In the genomic region with DNA sequence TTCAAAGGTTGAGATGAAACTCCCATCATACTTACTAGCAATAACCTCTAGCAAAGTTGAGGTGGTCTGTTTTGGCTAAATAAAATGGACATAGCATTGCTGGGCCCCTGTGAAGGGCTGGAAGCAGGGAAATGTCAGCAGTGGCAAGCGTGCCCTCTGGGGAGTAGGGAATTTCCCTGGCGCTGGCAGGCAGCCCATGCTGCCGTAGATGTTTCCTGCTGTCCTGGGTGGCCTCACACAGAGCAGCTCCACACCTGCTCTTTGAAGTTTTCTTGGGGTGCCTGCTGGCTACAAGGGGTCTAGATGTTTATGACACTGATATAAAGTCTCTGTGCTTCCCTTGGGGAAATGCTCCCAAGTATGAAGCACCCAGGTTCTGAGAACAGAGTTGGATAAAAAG, we compare ENCODE assay signal across 11 cellular contexts. TPM values are rescaled to one million over a fixed set of nuclear protein-coding genes. Genes with fewer than 3 reads are reported as not detected.
A peak's percentile ranks its signal among the peaks of the same experiment; 100 is the strongest.
DNase-seq lines count a peak whose midpoint lies in the region; ATAC-seq, FAIRE-seq and TF ChIP-seq lines count a peak whose summit lies in the region.
"Had no signal": no experiment of that assay in that cellular context is flagged by ENCODE, and none has a peak within 500 bp of the region (broad histone marks: within the 10 kb centered on the region; RNA-seq: fewer than 3 reads in every experiment).

No MANE protein-coding gene starts in this region.

- POLR2A ChIA-PET in activated CD4-positive, alpha-beta T cell treated with anti-CD3 and anti-CD28 coated beads for 36 hours (lab: Charles Lee) = no interaction called here
- POLR2A ChIA-PET in activated CD4-positive, alpha-beta T cell treated with anti-CD3 and anti-CD28 coated beads, Interleukin-2, amount 10 ng/mL, durations not matched to agents 7 days and 5 days (lab: Charles Lee) = no interaction called here
- POLR2A ChIA-PET in OCI-LY7 (lab: Charles Lee) = interaction anchor here (1.0 to 5.2 kb wide), 3 partner anchors 10 to 37 kb away, joined by 3 to 52 read pairs (median 3); no protein-coding TSS in a partner anchor

- ATAC-seq in activated CD4-positive, alpha-beta T cell treated with anti-CD3 and anti-CD28 coated beads for 36 hours = peak; percentile 68

- no TSS peak for BruUV-seq in OCI-LY7 (replicated peaks; lab: Mats Ljungman, UMichigan)

- H3F3A ChIP-seq in MM.1S (ENCODE audit: insufficient read depth, low read length) = peaks cover 3% of the 10 kb centered on the region

- H3K27ac ChIP-seq in OCI-LY7 (ENCODE audit: low read depth, low read length, poor library complexity, severe bottlenecking) (no peak overlapping the region), small intestine (ENCODE audit: low read depth in 1 of 2, low read length in 1 of 2) (no peak overlapping the region), MM.1S (ENCODE audit: low read length) (no peak overlapping the region)
- H3K27ac ChIP-seq: neutrophil had no signal

- CTCF ChIA-PET in activated CD4-positive, alpha-beta T cell treated with anti-CD3 and anti-CD28 coated beads for 36 hours (lab: Charles Lee) = interaction anchor here (1.2 to 2.8 kb wide), 3 partner anchors 24 to 33 kb away, joined by 3 to 15 read pairs (median 4); no protein-coding TSS in a partner anchor
- CTCF ChIA-PET in activated CD4-positive, alpha-beta T cell treated with anti-CD3 and anti-CD28 coated beads, Interleukin-2, amount 10 ng/mL, durations not matched to agents 7 days and 5 days (lab: Charles Lee) = interaction anchor here (1.7 kb wide), 1 partner anchor 24 kb away, joined by 3 read pairs; no protein-coding TSS in a partner anchor
- CTCF ChIA-PET in OCI-LY7 (lab: Charles Lee; ENCODE audit: unreplicated experiment) = no interaction called here

- no peaks in the 10 kb centered on the region for H3K79me2 ChIP-seq in OCI-LY7 (ENCODE audit: insufficient read depth, low read depth, low read length)
- no peaks in the 10 kb centered on the region for H3K79me2 ChIP-seq in MM.1S (ENCODE audit: low read length)

- peak overlapping the region; percentile 87 for H3K27ac Mint-ChIP-seq in activated CD4-positive, alpha-beta T cell treated with anti-CD3 and anti-CD28 coated beads for 36 hours
- H3K27ac Mint-ChIP-seq in activated CD4-positive, alpha-beta T cell treated with anti-CD3 and anti-CD28 coated beads, Interleukin-2, amount 10 ng/mL, durations not matched to agents 7 days and 5 days = no peak overlapping the region

- intact Hi-C loops in activated CD4-positive, alpha-beta T cell treated with anti-CD3 and anti-CD28 coated beads for 36 hours (cut with DNase I, micrococcal nuclease) = loop anchor here in 1 of 2 experiments (2.0 kb wide), 1 partner anchor 24 kb away; no protein-coding TSS in a partner anchor
- intact Hi-C loops in OCI-LY7 (cut with micrococcal nuclease; ENCODE audit: unreplicated experiment) = no loop called here

- TF ChIP-seq POLR2A in erythroblast (IDR thresholded peaks at IDR 0.05; ENCODE audit: low read length) = no peak

- no peak overlapping the region for H3K9ac ChIP-seq in MM.1S (ENCODE audit: low read length)

- peak overlapping the region; percentile 37 for H3K4me2 ChIP-seq in OCI-LY7 (ENCODE audit: low read length)
- H3K4me2 ChIP-seq in MM.1S (ENCODE audit: low read depth, low read length) = no peak overlapping the region

- H3K27me3 Mint-ChIP-seq in activated CD4-positive, alpha-beta T cell treated with anti-CD3 and anti-CD28 coated beads for 36 hours = no peaks in the 10 kb centered on the region
- no peaks in the 10 kb centered on the region for H3K27me3 Mint-ChIP-seq in activated CD4-positive, alpha-beta T cell treated with anti-CD3 and anti-CD28 coated beads, Interleukin-2, amount 10 ng/mL, durations not matched to agents 7 days and 5 days

- DNase-seq in activated CD4-positive, alpha-beta T cell treated with anti-CD3 and anti-CD28 coated beads for 36 hours = peak; percentile 67
- no peak for DNase-seq in activated CD4-positive, alpha-beta T cell treated with anti-CD3 and anti-CD28 coated beads, Interleukin-2, amount 10 ng/mL, durations not matched to agents 7 days and 5 days
- DNase-seq in OCI-LY7 (ENCODE audit: low spot score) (no peak), dermis blood vessel endothelial cell (peak; percentile 56), small intestine (peak; percentile 29), erythroblast (lab: John Stamatoyannopoulos, UW) (no peak), MM.1S (no peak), Ammon's horn (ENCODE audit: low spot score) (no peak)
- DNase-seq: NCI-H524 treated with DMSO at 0.1 percent for 48 hours; stimulated activated naive CD4-positive, alpha-beta T cell treated with Interleukin-2 at 50 U/mL for 16 hours had no signal

- H3K4me1 Mint-ChIP-seq in activated CD4-positive, alpha-beta T cell treated with anti-CD3 and anti-CD28 coated beads for 36 hours = peaks cover 63% of the 10 kb centered on the region
- peaks cover 66% of the 10 kb centered on the region for H3K4me1 Mint-ChIP-seq in activated CD4-positive, alpha-beta T cell treated with anti-CD3 and anti-CD28 coated beads, Interleukin-2, amount 10 ng/mL, durations not matched to agents 7 days and 5 days

- FAIRE-seq in small intestine (lab: Jason Lieb, UNC) = no peak

- H3K4me3 ChIP-seq in OCI-LY7 (ENCODE audit: low read depth, low read length, poor library complexity, severe bottlenecking) (no peak overlapping the region), small intestine (ENCODE audit: low read depth in 1 of 2, low read length in 2 of 2) (no peak overlapping the region), MM.1S (ENCODE audit: low read length) (no peak overlapping the region)

- H4K20me1 ChIP-seq in OCI-LY7 (ENCODE audit: insufficient read depth, low read length) (no peaks in the 10 kb centered on the region), MM.1S (ENCODE audit: insufficient read depth, low read length) (no peaks in the 10 kb centered on the region)

- H3K36me3 ChIP-seq in OCI-LY7 (ENCODE audit: insufficient read depth, low read length) (no peaks in the 10 kb centered on the region; the same call in 1 of the 2 replicates), small intestine (ENCODE audit: control insufficient read depth in 2 of 2, insufficient read depth in 2 of 2, low read length in 2 of 2) (no peaks in the 10 kb centered on the region), MM.1S (replicated peaks; ENCODE audit: insufficient read depth, low read length) (no peaks in the 10 kb centered on the region)
- H3K36me3 ChIP-seq: neutrophil had no signal

- no peaks in the 10 kb centered on the region for H3K27me3 ChIP-seq in small intestine (ENCODE audit: control insufficient read depth in 2 of 2, insufficient read depth in 2 of 2, low read length in 2 of 2)
- peaks cover 92% of the 10 kb centered on the region for H3K27me3 ChIP-seq in MM.1S (replicated peaks; ENCODE audit: insufficient read depth, low read length)

- H3K9me3 ChIP-seq in OCI-LY7 (ENCODE audit: low read length) = 0 out of 2 replicates have a peak, but pooled peaks cover 7% of the 10 kb centered on the region
- no peaks in the 10 kb centered on the region for H3K9me3 ChIP-seq in small intestine (ENCODE audit: control insufficient read depth, low read depth)
- no peaks in the 10 kb centered on the region for H3K9me3 ChIP-seq in MM.1S (replicated peaks; ENCODE audit: insufficient read depth, low read length)
- H3K9me3 ChIP-seq: neutrophil had no signal

- no peak overlapping the region for H2AFZ ChIP-seq in OCI-LY7 (ENCODE audit: low read length)
- H2AFZ ChIP-seq in MM.1S (ENCODE audit: low read length) = no peak overlapping the region

- TF ChIP-seq CTCF in OCI-LY7 (conservative IDR thresholded peaks at IDR 0.05; ENCODE audit: low read length) (no peak), MM.1S (IDR thresholded peaks at IDR 0.05; ENCODE audit: low read length) (no peak)

- peak overlapping the region; percentile 47 for H3K4me3 Mint-ChIP-seq in activated CD4-positive, alpha-beta T cell treated with anti-CD3 and anti-CD28 coated beads for 36 hours
- no peak overlapping the region for H3K4me3 Mint-ChIP-seq in activated CD4-positive, alpha-beta T cell treated with anti-CD3 and anti-CD28 coated beads, Interleukin-2, amount 10 ng/mL, durations not matched to agents 7 days and 5 days

- no peaks in the 10 kb centered on the region for H3K9me3 Mint-ChIP-seq in activated CD4-positive, alpha-beta T cell treated with anti-CD3 and anti-CD28 coated beads for 36 hours (ENCODE audit: low read depth)
- no peaks in the 10 kb centered on the region for H3K9me3 Mint-ChIP-seq in activated CD4-positive, alpha-beta T cell treated with anti-CD3 and anti-CD28 coated beads, Interleukin-2, amount 10 ng/mL, durations not matched to agents 7 days and 5 days

- H3K36me3 Mint-ChIP-seq in activated CD4-positive, alpha-beta T cell treated with anti-CD3 and anti-CD28 coated beads for 36 hours (ENCODE audit: low read depth) = peaks cover 5% of the 10 kb centered on the region
- peaks cover 13% of the 10 kb centered on the region for H3K36me3 Mint-ChIP-seq in activated CD4-positive, alpha-beta T cell treated with anti-CD3 and anti-CD28 coated beads, Interleukin-2, amount 10 ng/mL, durations not matched to agents 7 days and 5 days (ENCODE audit: low read depth)

- H3K4me1 ChIP-seq in OCI-LY7 (ENCODE audit: insufficient read depth, low read length, poor library complexity, severe bottlenecking) = peaks cover 56% of the 10 kb centered on the region
- H3K4me1 ChIP-seq in small intestine (ENCODE audit: control insufficient read depth in 2 of 2, insufficient read depth in 1 of 2, low read depth in 1 of 2, low read length in 1 of 2) = peaks cover 0 to 7% of the 10 kb centered on the region in 2 donors
- peaks cover 8% of the 10 kb centered on the region for H3K4me1 ChIP-seq in MM.1S (ENCODE audit: low read length)

- no peaks in the 10 kb centered on the region for H3K9me2 ChIP-seq in OCI-LY7 (ENCODE audit: insufficient read depth, low read length)
- no peaks in the 10 kb centered on the region for H3K9me2 ChIP-seq in MM.1S (replicated peaks; ENCODE audit: insufficient read depth, low read length)

- WGBS in small intestine, 3 donors = 4 to 36% (median 23%) methylated on average over 3 of the region's 3 CpGs

RNA-seq across cellular contexts. Expression of a gene that starts 30.2 kb away (rescaled TPM):
- total RNA-seq in activated CD4-positive, alpha-beta T cell treated with anti-CD3 and anti-CD28 coated beads for 36 hours = 10 to 100 TPM; 32.8 to 37.7 TPM
- total RNA-seq in activated CD4-positive, alpha-beta T cell treated with anti-CD3 and anti-CD28 coated beads, Interleukin-2, amount 10 ng/mL, durations not matched to agents 7 days and 5 days = 10 to 100 TPM; 43.3 to 45.4 TPM
- 6.6 and 17.4 TPM in 2 replicates for total RNA-seq in OCI-LY7 (2014; rRNA removed; shearing (Covaris generic))
- total RNA-seq in OCI-LY7 (2022) = 20.5 and 20.8 TPM in 2 replicates
- 27.0 and 32.0 TPM in 2 replicates for total RNA-seq in dermis blood vessel endothelial cell
- polyA plus RNA-seq in small intestine = 1 to 10 TPM; 1.1 to 5.4 (median 2.2) TPM

Comparison
In these comparisons a context has a peak if more than half of its experiments do, and no peak if none do; other contexts are left out.
1. DNase-seq: peak in activated CD4-positive, alpha-beta T cell treated with anti-CD3 and anti-CD28 coated beads for 36 hours (single experiment), dermis blood vessel endothelial cell (single experiment) and small intestine (single experiment); none in activated CD4-positive, alpha-beta T cell treated with anti-CD3 and anti-CD28 coated beads, Interleukin-2, amount 10 ng/mL, durations not matched to agents 7 days and 5 days (single experiment), OCI-LY7 (single experiment), erythroblast (0 of 2), MM.1S (single experiment) and Ammon's horn (single experiment).